8 cellular contexts compared by ENCODE assay signal in the genomic region with DNA sequence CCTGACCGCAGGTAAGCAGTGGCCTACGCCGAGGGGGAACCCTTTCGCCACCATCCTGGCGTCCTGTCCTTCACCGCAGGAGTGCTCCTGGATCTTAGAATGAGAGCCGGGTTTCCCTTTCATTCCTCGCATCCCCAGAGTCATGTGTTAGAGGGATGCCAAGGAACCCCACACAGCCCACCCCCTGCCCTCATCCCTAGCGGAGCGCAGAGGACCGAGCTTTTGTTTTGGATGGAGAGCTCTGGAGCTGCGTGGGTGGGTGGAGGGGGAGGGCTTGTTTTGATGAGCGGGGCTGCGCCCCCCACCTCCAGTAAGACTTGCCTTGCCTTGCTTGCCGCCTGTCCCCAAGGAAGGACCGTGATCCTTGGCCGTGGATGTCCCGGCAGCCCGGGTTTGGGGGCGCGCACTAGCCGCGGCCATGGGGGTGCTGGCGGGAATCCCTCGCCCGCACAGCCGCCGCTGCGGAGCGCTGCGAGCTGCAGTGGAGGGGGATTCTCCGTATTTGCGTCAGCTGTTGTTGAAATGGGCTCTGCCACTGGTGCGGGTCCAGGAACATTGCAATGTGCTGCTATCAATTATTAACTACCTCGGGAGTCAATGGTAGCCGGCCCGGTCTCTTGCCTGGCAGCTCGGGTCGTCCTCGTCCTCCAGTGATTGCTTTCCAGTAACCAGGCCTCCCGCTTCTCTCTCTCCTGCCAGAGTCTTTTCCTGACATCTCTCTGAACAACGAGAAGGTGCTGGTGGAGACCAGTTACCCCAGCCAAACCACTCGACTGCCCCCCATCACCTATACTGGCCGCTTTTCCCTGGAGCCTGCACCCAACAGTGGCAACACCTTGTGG. TPM values are rescaled to one million over a fixed set of nuclear protein-coding genes. Genes with fewer than 3 reads are reported as not detected.
A peak's percentile ranks its signal among the peaks of the same experiment; 100 is the strongest.
DNase-seq lines count a peak whose midpoint lies in the region; ATAC-seq, FAIRE-seq and TF ChIP-seq lines count a peak whose summit lies in the region.

No MANE protein-coding gene starts in this region.

- FAIRE-seq in keratinocyte (lab: Jason Lieb, UNC) = no peak

- no peaks in the 10 kb centered on the region for H3K9me3 Mint-ChIP-seq in activated naive CD4-positive, alpha-beta T cell treated with anti-CD3 and anti-CD28 coated beads, Interleukin-2, amount 50 U/mL, for 72 hours
- no peaks in the 10 kb centered on the region for H3K9me3 Mint-ChIP-seq in stimulated activated naive B cell treated with anti-CD40 and anti-IgM and Interleukin-4, amounts not matched to agents 10 μg/mL and 1 μg/mL and 100 μg/mL, for 72 hours

- H3K4me3 Mint-ChIP-seq in stimulated activated naive B cell treated with anti-CD40 and anti-IgM and Interleukin-4, amounts not matched to agents 10 μg/mL and 1 μg/mL and 100 μg/mL, for 72 hours = peak overlapping the region; percentile 87 to 89

- H3K4me1 Mint-ChIP-seq in stimulated activated naive B cell treated with anti-CD40 and anti-IgM and Interleukin-4, amounts not matched to agents 10 μg/mL and 1 μg/mL and 100 μg/mL, for 72 hours = peaks cover 35 to 47% of the 10 kb centered on the region in 2 donors

- H3K4me1 ChIP-seq in keratinocyte (ENCODE audit: control insufficient read depth, extremely low read depth, insufficient read depth, low read length) = peaks cover 28% of the 10 kb centered on the region

- H3K36me3 ChIP-seq in keratinocyte (ENCODE audit: control insufficient read depth in 2 of 2, extremely low read depth in 1 of 2, insufficient read depth in 2 of 2, low read length in 2 of 2) = peaks cover 11 to 20% of the 10 kb centered on the region in 2 experiments

- H3K9me1 ChIP-seq in keratinocyte (ENCODE audit: control insufficient read depth, extremely low read depth, insufficient read depth, low read length) = no peaks in the 10 kb centered on the region

- TF ChIP-seq CTCF in AG09309 (IDR thresholded peaks at IDR 0.05; ENCODE audit: control insufficient read depth, insufficient read depth, low read depth, low read length, missing control alignments) (no peak), keratinocyte (optimal IDR thresholded peaks at IDR 0.05 in 1 of 3, IDR thresholded peaks at IDR 0.05 in 1 of 3, conservative IDR thresholded peaks at IDR 0.05 in 1 of 3; ENCODE audit: extremely low read depth in 1 of 3, insufficient read depth in 2 of 3, low read length in 3 of 3) (no peak)

- dilution Hi-C loops in keratinocyte (cut with MboI; ENCODE audit: extremely low pct_ligation_motif_present, low sequenced_read_pairs) = no loop called here

- H3K79me2 ChIP-seq in keratinocyte (ENCODE audit: control insufficient read depth, insufficient read depth, low read length) = peaks cover 12% of the 10 kb centered on the region

- H3K36me3 Mint-ChIP-seq in activated naive CD4-positive, alpha-beta T cell treated with anti-CD3 and anti-CD28 coated beads, Interleukin-2, amount 50 U/mL, for 72 hours = peaks cover 22 to 25% of the 10 kb centered on the region in 2 donors
- peaks cover 19 to 25% of the 10 kb centered on the region in 2 donors for H3K36me3 Mint-ChIP-seq in stimulated activated naive B cell treated with anti-CD40 and anti-IgM and Interleukin-4, amounts not matched to agents 10 μg/mL and 1 μg/mL and 100 μg/mL, for 72 hours

- H3K27ac Mint-ChIP-seq in activated naive CD4-positive, alpha-beta T cell treated with anti-CD3 and anti-CD28 coated beads, Interleukin-2, amount 50 U/mL, for 72 hours = peak overlapping the region; percentile 87 to 95
- peak overlapping the region; percentile 81 for H3K27ac Mint-ChIP-seq in stimulated activated naive B cell treated with anti-CD40 and anti-IgM and Interleukin-4, amounts not matched to agents 10 μg/mL and 1 μg/mL and 100 μg/mL, for 72 hours

- H3K9me3 ChIP-seq in keratinocyte (ENCODE audit: control insufficient read depth, low read depth, low read length) = no peaks in the 10 kb centered on the region

- H3K4me3 ChIP-seq in AG09309 (ENCODE audit: control insufficient read depth, low read depth, low read length) = peak overlapping the region; percentile 58
- H3K4me3 ChIP-seq in keratinocyte (ENCODE audit: control insufficient read depth in 2 of 3, extremely low read depth in 1 of 3, insufficient read depth in 2 of 3, low read depth in 1 of 3, low read length in 3 of 3) = peak overlapping the region; percentile 75 to 92 (median 75)

- H2AFZ ChIP-seq in keratinocyte (ENCODE audit: control insufficient read depth, low read length) = no peak overlapping the region

- no peak for ATAC-seq in activated naive CD4-positive, alpha-beta T cell treated with anti-CD3 and anti-CD28 coated beads, Interleukin-2, amount 50 U/mL, for 72 hours
- no peak for ATAC-seq in stimulated activated naive B cell treated with anti-CD40 and anti-IgM and Interleukin-4, amounts not matched to agents 10 μg/mL and 1 μg/mL and 100 μg/mL, for 72 hours (replicated peaks)
- ATAC-seq in HG03520 (IDR thresholded peaks at IDR 0.05; ENCODE audit: unreplicated experiment) = no peak

- H3K27me3 ChIP-seq in keratinocyte (ENCODE audit: control insufficient read depth, extremely low read depth, insufficient read depth, low read length) = no peaks in the 10 kb centered on the region

- peaks cover 16% of the 10 kb centered on the region for H4K20me1 ChIP-seq in keratinocyte (ENCODE audit: control insufficient read depth, extremely low read depth, insufficient read depth, low read length)

- H3K27ac ChIP-seq in keratinocyte (ENCODE audit: control insufficient read depth, insufficient read depth, low read length) = no peak overlapping the region

- H3K27me3 Mint-ChIP-seq in stimulated activated naive B cell treated with anti-CD40 and anti-IgM and Interleukin-4, amounts not matched to agents 10 μg/mL and 1 μg/mL and 100 μg/mL, for 72 hours = no peaks in the 10 kb centered on the region

- DNase-seq in AG09309 (ENCODE audit: low read depth) (peak; percentile 18), HuH-7.5 (ENCODE audit: low spot score) (peak; percentile 78), keratinocyte (ENCODE audit: low read depth, low spot score) (no peak), NCI-H187 treated with DMSO at 0.1 percent for 48 hours (lab: John Stamatoyannopoulos, UW) (no peak), GDM1 (lab: John Stamatoyannopoulos, UW) (no peak)
- DNase-seq in activated naive CD4-positive, alpha-beta T cell treated with anti-CD3 and anti-CD28 coated beads, Interleukin-2, amount 50 U/mL, for 72 hours (ENCODE audit: low spot score in 2 of 2) = no peak
- DNase-seq in stimulated activated naive B cell treated with anti-CD40 and anti-IgM and Interleukin-4, amounts not matched to agents 10 μg/mL and 1 μg/mL and 100 μg/mL, for 72 hours = no peak

- peak overlapping the region; percentile 83 for H3K4me2 ChIP-seq in keratinocyte (ENCODE audit: control insufficient read depth, extremely low read depth, insufficient read depth, low read depth, low read length)

- peak overlapping the region; percentile 91 for H3K9ac ChIP-seq in keratinocyte (ENCODE audit: control insufficient read depth, extremely low read depth, insufficient read depth, low read length)

RNA-seq across cellular contexts. Expression of a gene that starts 1.0 kb away (rescaled TPM):
- 10 to 100 TPM; 39.4 to 60.1 TPM for total RNA-seq in activated naive CD4-positive, alpha-beta T cell treated with anti-CD3 and anti-CD28 coated beads, Interleukin-2, amount 50 U/mL, for 72 hours
- 2.8 to 7.0 TPM (median 5.6 TPM) in 3 replicates for polyA plus RNA-seq in keratinocyte
- 97.2 TPM for polyA plus RNA-seq in keratinocyte (2011; ENCODE audit: low read depth)
- 10.2 and 11.2 TPM in 2 replicates for polyA plus RNA-seq in keratinocyte (2011; cell fraction: cytosol; rRNA removed)
- 24.6 and 29.8 TPM in 2 replicates for polyA plus RNA-seq in keratinocyte (2011; cell fraction: nucleus; rRNA removed)
- 9.1 and 116 TPM in 2 replicates for polyA plus RNA-seq in keratinocyte (2012; ENCODE audit: low replicate concordance)
- polyA minus RNA-seq in keratinocyte = 6.4 to 11.1 TPM (median 9.3 TPM) in 3 replicates
- polyA minus RNA-seq in keratinocyte (2011; cell fraction: cytosol; rRNA and poly(A)+ RNA removed) = 15.0 TPM
- 9.7 and 12.6 TPM in 2 replicates for polyA minus RNA-seq in keratinocyte (2011; cell fraction: nucleus; rRNA and poly(A)+ RNA removed)

RNA-seq across cellular contexts. Expression of a gene that starts 27.4 kb away (rescaled TPM):
- total RNA-seq in activated naive CD4-positive, alpha-beta T cell treated with anti-CD3 and anti-CD28 coated beads, Interleukin-2, amount 50 U/mL, for 72 hours = 1 to 10 TPM; 1.3 to 5.9 TPM
- 0.19 to 0.41 TPM (median 0.35 TPM) in 3 replicates for polyA plus RNA-seq in keratinocyte
- polyA plus RNA-seq in keratinocyte (2011; ENCODE audit: low read depth) = not detected
- 0.21 and 0.35 TPM in 2 replicates for polyA plus RNA-seq in keratinocyte (2011; cell fraction: cytosol; rRNA removed)
- 0.23 and 0.29 TPM in 2 replicates for polyA plus RNA-seq in keratinocyte (2011; cell fraction: nucleus; rRNA removed)
- polyA plus RNA-seq in keratinocyte (2012; ENCODE audit: low replicate concordance) = 0.27 and 0.69 TPM in 2 replicates
- 7.4 TPM in 1 of 3 replicates, not detected in the others for polyA minus RNA-seq in keratinocyte
- 0.96 TPM for polyA minus RNA-seq in keratinocyte (2011; cell fraction: cytosol; rRNA and poly(A)+ RNA removed)
- polyA minus RNA-seq in keratinocyte (2011; cell fraction: nucleus; rRNA and poly(A)+ RNA removed) = not detected in 2 replicates

Comparison
In these comparisons a context has a peak if more than half of its experiments do, and no peak if none do; other contexts are left out.
1. DNase-seq: peak in AG09309 (single experiment) and HuH-7.5 (single experiment); none in activated naive CD4-positive, alpha-beta T cell treated with anti-CD3 and anti-CD28 coated beads, Interleukin-2, amount 50 U/mL, for 72 hours (0 of 2), keratinocyte (single experiment), stimulated activated naive B cell treated with anti-CD40 and anti-IgM and Interleukin-4, amounts not matched to agents 10 μg/mL and 1 μg/mL and 100 μg/mL, for 72 hours (single experiment), NCI-H187 treated with DMSO at 0.1 percent for 48 hours (single experiment) and GDM1 (single experiment).